Comparison of ENCODE assay signal across 12 cellular contexts in the genomic region with DNA sequence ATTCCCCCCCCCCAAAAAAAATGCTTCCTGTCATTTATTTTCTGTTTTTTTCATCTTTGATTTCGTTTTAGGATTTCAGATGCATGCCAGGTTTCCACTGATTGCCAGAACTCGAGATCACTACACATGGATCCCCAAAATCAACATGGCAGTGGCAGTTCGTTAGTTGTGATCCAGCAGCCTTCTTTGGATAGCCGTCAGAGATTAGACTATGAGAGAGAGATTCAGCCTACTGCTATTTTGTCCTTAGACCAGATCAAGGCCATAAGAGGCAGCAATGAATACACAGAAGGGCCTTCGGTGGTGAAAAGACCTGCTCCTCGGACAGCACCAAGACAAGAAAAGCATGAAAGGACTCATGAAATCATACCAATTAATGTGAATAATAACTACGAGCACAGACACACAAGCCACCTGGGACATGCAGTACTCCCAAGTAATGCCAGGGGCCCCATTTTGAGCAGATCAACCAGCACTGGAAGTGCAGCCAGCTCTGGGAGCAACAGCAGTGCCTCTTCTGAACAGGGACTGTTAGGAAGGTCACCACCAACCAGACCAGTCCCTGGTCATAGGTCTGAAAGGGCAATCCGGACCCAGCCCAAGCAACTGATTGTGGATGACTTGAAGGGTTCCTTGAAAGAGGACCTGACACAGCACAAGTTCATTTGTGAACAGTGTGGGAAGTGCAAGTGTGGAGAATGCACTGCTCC. TPM values are rescaled to one million over a fixed set of nuclear protein-coding genes. Genes with fewer than 3 reads are reported as not detected.
DNase-seq lines count a peak whose midpoint lies in the region; ATAC-seq and TF ChIP-seq lines count a peak whose summit lies in the region.
"Had no signal": no experiment of that assay in that cellular context is flagged by ENCODE, and none has a peak within 500 bp of the region (broad histone marks: within the 10 kb centered on the region; RNA-seq: fewer than 3 reads in every experiment).

No MANE protein-coding gene starts in this region.

- H4K8ac ChIP-seq in IMR-90 (ENCODE audit: low read depth in 2 of 2, low read length in 2 of 2) (peak overlapping the region in 1 of 2 experiments; percentile 50; a peak in 2 of 4 replicates), neuronal stem cell (ENCODE audit: low read depth, low read length) (no peak overlapping the region)

- TF ChIP-seq POLR2A in IMR-90 (IDR thresholded peaks at IDR 0.05; ENCODE audit: low read depth, low read length) = no peak
- TF ChIP-seq POLR2A in sigmoid colon (IDR thresholded peaks at IDR 0.05) = no peak

- no TSS peak for BruUV-seq in IMR-90 (replicated peaks; lab: Mats Ljungman, UMichigan)

- POLR2A ChIA-PET in IMR-90 (lab: Charles Lee; ENCODE audit: unreplicated experiment) = no interaction called here
- POLR2A ChIA-PET in CD4-positive, alpha-beta memory T cell (lab: Charles Lee; ENCODE audit: partially characterized antibody) = no interaction called here

- H2AFZ ChIP-seq in IMR-90 (replicated peaks; ENCODE audit: low read length, poor library complexity) (no peak overlapping the region), neuronal stem cell (ENCODE audit: low read length) (no peak overlapping the region)

- TF ChIP-seq RAD21 in IMR-90 (IDR thresholded peaks at IDR 0.05; ENCODE audit: low read length) = no peak

- dilution Hi-C loops in IMR-90 (cut with HindIII; ENCODE audit: low sequenced_read_pairs, unreplicated experiment) = no loop called here

- H3K27ac Mint-ChIP-seq in activated T-helper 2 cell treated with anti-CD3 and anti-CD28 coated beads, Interferon-gamma antibody, Interleukin-2, Interleukin-4, amounts not matched to agents 10 μg/mL and 5 μg/mL and 100 μg/mL, durations not matched to agents 14 hours and 24 hours and 36 hours = peak overlapping the region; percentile 25
- peak overlapping the region; percentile 62 for H3K27ac Mint-ChIP-seq in glutamatergic neuron (ENCODE audit: unreplicated experiment)
- H3K27ac Mint-ChIP-seq in CD4-positive, alpha-beta memory T cell = no peak overlapping the region

- intact Hi-C loops in IMR-90 (cut with micrococcal nuclease) = no loop called here
- intact Hi-C loops in activated T-helper 2 cell treated with anti-CD3 and anti-CD28 coated beads, Interferon-gamma antibody, Interleukin-2, Interleukin-4, amounts not matched to agents 10 μg/mL and 5 μg/mL and 100 μg/mL, durations not matched to agents 14 hours and 24 hours and 36 hours (cut with micrococcal nuclease) = no loop called here
- intact Hi-C loops in sigmoid colon (cut with DNase I) = loop anchor here (10.0 kb wide), 1 partner anchor 103 kb away; no protein-coding TSS in a partner anchor
- intact Hi-C loops in CD4-positive, alpha-beta memory T cell (cut with micrococcal nuclease) = no loop called here

- H3K56ac ChIP-seq in IMR-90 (ENCODE audit: extremely low read depth, insufficient read depth, low read length) = no peak overlapping the region

- no peak for ATAC-seq in IMR-90 (ENCODE audit: low read depth)
- ATAC-seq: GM12878 had no signal

- in situ Hi-C loops in IMR-90 (cut with MboI; ENCODE audit: low sequenced_read_pairs) = no loop called here

- no peak overlapping the region for H2BK20ac ChIP-seq in IMR-90 (ENCODE audit: low read depth, low read length)

- no peaks in the 10 kb centered on the region for H3K27me3 Mint-ChIP-seq in activated T-helper 2 cell treated with anti-CD3 and anti-CD28 coated beads, Interferon-gamma antibody, Interleukin-2, Interleukin-4, amounts not matched to agents 10 μg/mL and 5 μg/mL and 100 μg/mL, durations not matched to agents 14 hours and 24 hours and 36 hours (ENCODE audit: low read depth)
- H3K27me3 Mint-ChIP-seq in glutamatergic neuron (ENCODE audit: unreplicated experiment) = peaks cover 8% of the 10 kb centered on the region
- peaks cover 19 to 24% of the 10 kb centered on the region in 2 donors for H3K27me3 Mint-ChIP-seq in CD4-positive, alpha-beta memory T cell

- WGBS in IMR-90 (ENCODE audit: extremely low coverage in 2 of 2, insufficient read length in 1 of 2), 2 experiments = no CpG with 5 or more reads among the region's 8 CpGs
- 81 to 83% methylated on average over 8 of the region's 8 CpGs for WGBS in sigmoid colon, 2 donors
- WGBS in neuronal stem cell (ENCODE audit: extremely low coverage in 2 of 2, insufficient read length in 2 of 2, insufficient replicate concordance in 1 of 2), 2 donors = no CpG with 5 or more reads among the region's 8 CpGs

- no peak overlapping the region for H2BK12ac ChIP-seq in neuronal stem cell (ENCODE audit: low read length)

- peak overlapping the region; percentile 23; the same call in 1 of the 2 replicates for H3K23ac ChIP-seq in IMR-90 (ENCODE audit: low read depth, low read length)
- no peak overlapping the region for H3K23ac ChIP-seq in neuronal stem cell (ENCODE audit: low read depth, low read length, poor library complexity)

- no peak for DNase-seq in IMR-90
- DNase-seq in activated T-helper 2 cell treated with anti-CD3 and anti-CD28 coated beads, Interferon-gamma antibody, Interleukin-2, Interleukin-4, amounts not matched to agents 10 μg/mL and 5 μg/mL and 100 μg/mL, durations not matched to agents 14 hours and 24 hours and 36 hours (ENCODE audit: low spot score) = no peak
- DNase-seq in glutamatergic neuron = no peak
- DNase-seq in sigmoid colon = no peak
- no peak for DNase-seq in CD4-positive, alpha-beta memory T cell
- DNase-seq in stimulated activated naive CD4-positive, alpha-beta T cell (lab: John Stamatoyannopoulos, UW) = no peak
- no peak for DNase-seq in activated CD8-positive, alpha-beta memory T cell treated with anti-CD3 and anti-CD28 coated beads, Interleukin-2, amount 50 U/mL, for 4 hours
- no peak for DNase-seq in neuronal stem cell (ENCODE audit: low spot score)
- DNase-seq: dorsolateral prefrontal cortex; NCI-H1436 treated with DMSO at 0.1 percent for 48 hours; NK-92 treated with Interleukin-12 subunit alpha and Interleukin-12 subunit beta, amount 100 ng/mL, for 24 hours had no signal

- peaks cover 30% of the 10 kb centered on the region for H3K36me3 ChIP-seq in IMR-90 (ENCODE audit: control insufficient read depth, insufficient read depth, low read length)
- peaks cover 0 to 17% (median 3%) of the 10 kb centered on the region in 4 donors for H3K36me3 ChIP-seq in sigmoid colon
- no peaks in the 10 kb centered on the region for H3K36me3 ChIP-seq in CD4-positive, alpha-beta memory T cell (ENCODE audit: insufficient read depth, low read length)
- H3K36me3 ChIP-seq in neuronal stem cell (replicated peaks in 1 of 2; ENCODE audit: control insufficient read depth in 2 of 2, insufficient read depth in 2 of 2, low read length in 2 of 2) = peaks cover 12 to 94% of the 10 kb centered on the region in 2 donors

- CTCF ChIA-PET in IMR-90 (lab: Yijun Ruan, JAX) = interaction anchor here (0.7 kb wide), 2 partner anchors 11 to 431 kb away, joined by 3 to 4 read pairs; no protein-coding TSS in a partner anchor
- CTCF ChIA-PET in CD4-positive, alpha-beta memory T cell (lab: Charles Lee; ENCODE audit: partially characterized antibody) = no interaction called here

- no peaks in the 10 kb centered on the region for H3K9me3 Mint-ChIP-seq in activated T-helper 2 cell treated with anti-CD3 and anti-CD28 coated beads, Interferon-gamma antibody, Interleukin-2, Interleukin-4, amounts not matched to agents 10 μg/mL and 5 μg/mL and 100 μg/mL, durations not matched to agents 14 hours and 24 hours and 36 hours
- peaks cover 11% of the 10 kb centered on the region for H3K9me3 Mint-ChIP-seq in glutamatergic neuron (ENCODE audit: unreplicated experiment)
- H3K9me3 Mint-ChIP-seq in CD4-positive, alpha-beta memory T cell = peaks cover 0 to under 1% (median 0%) of the 10 kb centered on the region in 8 donors

- H3K4me2 ChIP-seq in IMR-90 (ENCODE audit: low read depth, low read length) (peak overlapping the region; percentile 48; the same call in 1 of the 2 replicates), neuronal stem cell (ENCODE audit: insufficient read depth, low read length, poor library complexity, severe bottlenecking) (no peak overlapping the region)

- H3K18ac ChIP-seq in IMR-90 (ENCODE audit: low read depth, low read length) (no peak overlapping the region; the same call in 1 of the 2 replicates), neuronal stem cell (ENCODE audit: low read length) (no peak overlapping the region)

- H2BK5ac ChIP-seq in IMR-90 (ENCODE audit: low read depth, low read length, poor library complexity, severe bottlenecking) (no peak overlapping the region), neuronal stem cell (ENCODE audit: low read length) (no peak overlapping the region)

- H3K36me3 Mint-ChIP-seq in activated T-helper 2 cell treated with anti-CD3 and anti-CD28 coated beads, Interferon-gamma antibody, Interleukin-2, Interleukin-4, amounts not matched to agents 10 μg/mL and 5 μg/mL and 100 μg/mL, durations not matched to agents 14 hours and 24 hours and 36 hours (ENCODE audit: low read depth) = peaks cover 75% of the 10 kb centered on the region
- no peaks in the 10 kb centered on the region for H3K36me3 Mint-ChIP-seq in glutamatergic neuron (ENCODE audit: unreplicated experiment)
- H3K36me3 Mint-ChIP-seq in CD4-positive, alpha-beta memory T cell = peaks cover 4% of the 10 kb centered on the region in 2 donors

- H3K4me1 ChIP-seq in IMR-90 (ENCODE audit: control insufficient read depth, insufficient read depth, low read length) (no peaks in the 10 kb centered on the region; the same call in none of the 2 replicates), sigmoid colon (peaks cover 0 to 14% (median 4%) of the 10 kb centered on the region in 4 donors), neuronal stem cell (ENCODE audit: control insufficient read depth in 2 of 2, insufficient read depth in 1 of 2, low read depth in 1 of 2, low read length in 2 of 2) (peaks cover 11 to 33% of the 10 kb centered on the region in 2 donors)
- peaks cover 23% of the 10 kb centered on the region for H3K4me1 ChIP-seq in CD4-positive, alpha-beta memory T cell (ENCODE audit: insufficient read depth, low read length)

- no peaks in the 10 kb centered on the region for H3K9me3 ChIP-seq in IMR-90 (ENCODE audit: control insufficient read depth, insufficient read depth, low read length)
- no peaks in the 10 kb centered on the region for H3K9me3 ChIP-seq in sigmoid colon
- H3K9me3 ChIP-seq in CD4-positive, alpha-beta memory T cell (ENCODE audit: control insufficient read depth in 1 of 2, low read length in 2 of 2) = no peaks in the 10 kb centered on the region
- H3K9me3 ChIP-seq in neuronal stem cell (replicated peaks in 1 of 2; ENCODE audit: control insufficient read depth in 2 of 2, insufficient read depth in 1 of 2, low read depth in 1 of 2, low read length in 2 of 2) = no peaks in the 10 kb centered on the region

- H2AK5ac ChIP-seq in IMR-90 (ENCODE audit: low read depth, low read length) = peak overlapping the region; percentile 69
- H2AK5ac ChIP-seq in neuronal stem cell (ENCODE audit: low read depth, low read length) = no peak overlapping the region

- no peaks in the 10 kb centered on the region for H4K20me1 ChIP-seq in IMR-90 (ENCODE audit: insufficient read depth, low read length)

- H3K27ac ChIP-seq in IMR-90 (ENCODE audit: insufficient read depth, low read length) = peak overlapping the region; percentile 52; the same call in 1 of the 2 replicates
- peak overlapping the region; percentile 83 to 90 (median 86) for H3K27ac ChIP-seq in sigmoid colon
- H3K27ac ChIP-seq in CD4-positive, alpha-beta memory T cell (ENCODE audit: low read depth, low read length) = no peak overlapping the region
- H3K27ac ChIP-seq in neuronal stem cell (replicated peaks; ENCODE audit: low read length) = no peak overlapping the region

- H3K4me3 Mint-ChIP-seq in activated T-helper 2 cell treated with anti-CD3 and anti-CD28 coated beads, Interferon-gamma antibody, Interleukin-2, Interleukin-4, amounts not matched to agents 10 μg/mL and 5 μg/mL and 100 μg/mL, durations not matched to agents 14 hours and 24 hours and 36 hours (ENCODE audit: low read depth) = peak overlapping the region; percentile 90
- peak overlapping the region; percentile 47 for H3K4me3 Mint-ChIP-seq in glutamatergic neuron (ENCODE audit: unreplicated experiment)
- no peak overlapping the region for H3K4me3 Mint-ChIP-seq in CD4-positive, alpha-beta memory T cell

- H3K9ac ChIP-seq in IMR-90 (ENCODE audit: low read depth, low read length) = peak overlapping the region; percentile 1; the same call in 1 of the 2 replicates
- no peak overlapping the region for H3K9ac ChIP-seq in neuronal stem cell (ENCODE audit: low read depth, low read length, poor library complexity)

- no peak overlapping the region for H2BK15ac ChIP-seq in IMR-90 (ENCODE audit: low read depth, low read length)
- H2BK15ac ChIP-seq in neuronal stem cell (ENCODE audit: low read length) = no peak overlapping the region

- peaks cover 40% of the 10 kb centered on the region for H3K4me1 Mint-ChIP-seq in activated T-helper 2 cell treated with anti-CD3 and anti-CD28 coated beads, Interferon-gamma antibody, Interleukin-2, Interleukin-4, amounts not matched to agents 10 μg/mL and 5 μg/mL and 100 μg/mL, durations not matched to agents 14 hours and 24 hours and 36 hours (ENCODE audit: low read depth)
- peaks cover 27% of the 10 kb centered on the region for H3K4me1 Mint-ChIP-seq in glutamatergic neuron (ENCODE audit: low read depth, unreplicated experiment)
- peaks cover 12 to 29% (median 19%) of the 10 kb centered on the region in 4 donors for H3K4me1 Mint-ChIP-seq in CD4-positive, alpha-beta memory T cell

- H2BK120ac ChIP-seq in IMR-90 (ENCODE audit: low read depth, low read length) (no peak overlapping the region), neuronal stem cell (ENCODE audit: low read depth, low read length) (no peak overlapping the region)

- H3K4ac ChIP-seq in IMR-90 (ENCODE audit: low read depth, low read length) = no peak overlapping the region
- no peak overlapping the region for H3K4ac ChIP-seq in neuronal stem cell (ENCODE audit: low read length)

- H3K27me3 ChIP-seq in IMR-90 (ENCODE audit: control insufficient read depth, insufficient read depth, low read length) (no peaks in the 10 kb centered on the region), sigmoid colon (no peaks in the 10 kb centered on the region), neuronal stem cell (ENCODE audit: control insufficient read depth in 3 of 3, insufficient read depth in 3 of 3, low read depth in 1 of 3, low read length in 3 of 3) (no peaks in the 10 kb centered on the region)
- H3K27me3 ChIP-seq in CD4-positive, alpha-beta memory T cell (ENCODE audit: insufficient read depth, low read length) = peaks cover 7% of the 10 kb centered on the region

- peaks cover 9 to 42% of the 10 kb centered on the region in 2 experiments; a peak in 3 of 4 replicates for H3K79me1 ChIP-seq in IMR-90 (ENCODE audit: low read depth in 1 of 2, low read length in 2 of 2)
- H3K79me1 ChIP-seq in neuronal stem cell (ENCODE audit: low read depth, low read length) = no peaks in the 10 kb centered on the region

- peak overlapping the region; percentile 31 for H2AK9ac ChIP-seq in IMR-90 (replicated peaks; ENCODE audit: low read depth, low read length, poor library complexity)

- H3K4me3 ChIP-seq in IMR-90 (ENCODE audit: insufficient read depth, low read depth, low read length) (no peak overlapping the region; the same call in 1 of the 2 replicates), sigmoid colon (peak overlapping the region; percentile 7 to 88 (median 75)), neuronal stem cell (ENCODE audit: low read length in 2 of 2) (peak overlapping the region in 1 of 2 donors; percentile 81)
- H3K4me3 ChIP-seq in CD4-positive, alpha-beta memory T cell (ENCODE audit: low read length in 2 of 2) = no peak overlapping the region
- H3K4me3 ChIP-seq: GM12878 had no signal

- no peak overlapping the region; the same call in 1 of the 2 replicates for H4K91ac ChIP-seq in IMR-90 (ENCODE audit: insufficient read depth, low read depth, low read length)
- H4K91ac ChIP-seq in neuronal stem cell (ENCODE audit: low read depth, low read length, poor library complexity) = no peak overlapping the region

- no peak for TF ChIP-seq EP300 in sigmoid colon (IDR thresholded peaks at IDR 0.05)

- H4K5ac ChIP-seq in IMR-90 (ENCODE audit: low read depth, low read length) = peak overlapping the region; percentile 22; the same call in 1 of the 2 replicates

- H3K14ac ChIP-seq in IMR-90 (replicated peaks; ENCODE audit: low read depth, low read length) (no peak overlapping the region), neuronal stem cell (ENCODE audit: low read length) (no peak overlapping the region)

- TF ChIP-seq CTCF in IMR-90 (conservative IDR thresholded peaks at IDR 0.05; ENCODE audit: low read depth, low read length) (no peak), glutamatergic neuron (IDR thresholded peaks at IDR 0.05; ENCODE audit: partially characterized antibody, unreplicated experiment) (no peak), sigmoid colon (IDR thresholded peaks at IDR 0.05) (no peak)

- peaks cover 8% of the 10 kb centered on the region; the same call in 1 of the 2 replicates for H3K9me1 ChIP-seq in IMR-90 (ENCODE audit: insufficient read depth, low read length)

RNA-seq across cellular contexts. Expression of a gene that starts 5.0 kb away (rescaled TPM):
- total RNA-seq in IMR-90 (2012; rRNA removed) (1.4 and 1.9 TPM in 2 replicates), glutamatergic neuron (ENCODE audit: unreplicated experiment) (17.2 TPM), sigmoid colon (10 to 100 TPM; 37.6 to 84.4 (median 56.7) TPM)
- polyA plus RNA-seq in IMR-90 (2012; rRNA removed) (2.2 and 2.6 TPM in 2 replicates), sigmoid colon (10 to 100 TPM in 2 of 3 donors, 1 to 10 TPM in 1; 5.5 to 21.0 (median 18.1) TPM)
- polyA plus RNA-seq in IMR-90 (2012; cell fraction: cytosol; rRNA removed) = 2.7 and 2.9 TPM in 2 replicates
- 1.8 and 3.7 TPM in 2 replicates for polyA plus RNA-seq in IMR-90 (2012; cell fraction: nucleus; rRNA removed; ENCODE audit: low replicate concordance)
- total RNA-seq in activated T-helper 2 cell treated with anti-CD3 and anti-CD28 coated beads, Interferon-gamma antibody, Interleukin-2, Interleukin-4, amounts not matched to agents 10 μg/mL and 5 μg/mL and 100 μg/mL, durations not matched to agents 14 hours and 24 hours and 36 hours = 59.1 and 61.8 TPM in 2 replicates
- 1 to 10 TPM; 4.4 to 4.6 TPM for total RNA-seq in CD4-positive, alpha-beta memory T cell
- 1 to 10 TPM; 7.5 to 8.2 TPM for polyA plus RNA-seq in CD4-positive, alpha-beta memory T cell
- 92.4 TPM for polyA plus RNA-seq in neuronal stem cell (2013, experiment 1 of 2)
- 97.0 TPM for polyA plus RNA-seq in neuronal stem cell (2013, experiment 2 of 2)

Comparison
In these comparisons a context has a peak if more than half of its experiments do, and no peak if none do; other contexts are left out.
1. H3K27ac ChIP-seq: peak in IMR-90 (single experiment) and sigmoid colon (4 of 4); none in CD4-positive, alpha-beta memory T cell (single experiment) and neuronal stem cell (single experiment).
2. H3K4me3 ChIP-seq: peak in sigmoid colon (4 of 4); none in IMR-90 (single experiment) and CD4-positive, alpha-beta memory T cell (0 of 2).
3. H3K27ac Mint-ChIP-seq: peak in activated T-helper 2 cell treated with anti-CD3 and anti-CD28 coated beads, Interferon-gamma antibody, Interleukin-2, Interleukin-4, amounts not matched to agents 10 μg/mL and 5 μg/mL and 100 μg/mL, durations not matched to agents 14 hours and 24 hours and 36 hours (single experiment) and glutamatergic neuron (single experiment); none in CD4-positive, alpha-beta memory T cell (0 of 7).
4. H3K4me3 Mint-ChIP-seq: peak in activated T-helper 2 cell treated with anti-CD3 and anti-CD28 coated beads, Interferon-gamma antibody, Interleukin-2, Interleukin-4, amounts not matched to agents 10 μg/mL and 5 μg/mL and 100 μg/mL, durations not matched to agents 14 hours and 24 hours and 36 hours (single experiment) and glutamatergic neuron (single experiment); none in CD4-positive, alpha-beta memory T cell (0 of 8).